Comparison of ENCODE assay signal across 8 cellular contexts in genomic region chr9:137551656-137552534, GRCh38. TPM values are rescaled to one million over a fixed set of nuclear protein-coding genes. Genes with fewer than 3 reads are reported as not detected.
A peak's percentile ranks its signal among the peaks of the same experiment; 100 is the strongest.
DNase-seq lines count a peak whose midpoint lies in the region; ATAC-seq and TF ChIP-seq lines count a peak whose summit lies in the region.

TSS of gene MRPL41 (plus strand) at chr9:137551879. CDS start at chr9:137552082, 203 bp downstream.

- peak; percentile 77 for ATAC-seq in HG02571 (IDR thresholded peaks at IDR 0.05; ENCODE audit: unreplicated experiment)
- ATAC-seq in T-cell (replicated peaks in 1 of 4): peak; percentile 84 to 92 (median 92)

- peak; percentile 82 for TF ChIP-seq POLR2A in transverse colon (IDR thresholded peaks at IDR 0.05)

- H3K27ac ChIP-seq in cardiac muscle cell: peak within 1 kb of the TSS; percentile 87
- H3K27ac ChIP-seq in transverse colon: peak within 1 kb of the TSS; percentile 95 to 98 (median 98)

- intact Hi-C loops in transverse colon (cut with DNase I; ENCODE audit: low total_unique reads): no loop called here

- peaks cover 23% of the 10 kb centered on the region for H3K4me1 ChIP-seq in adipocyte (ENCODE audit: control insufficient read depth, insufficient read depth, low read length)
- peaks cover 6% of the 10 kb centered on the region for H3K4me1 ChIP-seq in cardiac muscle cell (ENCODE audit: low read depth)
- H3K4me1 ChIP-seq in transverse colon: peaks cover 16 to 43% (median 25%) of the 10 kb centered on the region in 4 donors

- peak within 1 kb of the TSS; percentile 87 to 90 for H3K27ac Mint-ChIP-seq in T-cell

- H3K9me3 ChIP-seq in adipocyte (ENCODE audit: control insufficient read depth, low read length): no peaks in the 10 kb centered on the region
- no peaks in the 10 kb centered on the region for H3K9me3 ChIP-seq in cardiac muscle cell (ENCODE audit: low read depth)
- no peaks in the 10 kb centered on the region for H3K9me3 ChIP-seq in transverse colon

- H3K4me3 ChIP-seq in GM08714 (ENCODE audit: low read length): peak within 1 kb of the TSS; percentile 83
- H3K4me3 ChIP-seq in adipocyte (ENCODE audit: low read length): peak within 1 kb of the TSS; percentile 86
- H3K4me3 ChIP-seq in cardiac muscle cell: peak within 1 kb of the TSS; percentile 79
- H3K4me3 ChIP-seq in transverse colon: peak within 1 kb of the TSS; percentile 74 to 96 (median 86)

- 1% methylated on average over 22 of the region's 111 CpGs; no CpG with 5 or more reads in 1 of the 2 donors for WGBS in transverse colon (ENCODE audit: low coverage in 1 of 2), 2 donors

- no peak for TF ChIP-seq EP300 in transverse colon (IDR thresholded peaks at IDR 0.05; ENCODE audit: low read depth)

- in situ Hi-C loops in transverse colon (cut with MboI; ENCODE audit: low pct_ligation_motif_present in 1 of 4, low pct_unique_long_range_greater_than_20kb in 1 of 4, low sequenced_read_pairs in 3 of 4): no loop called here

- H3K4me3 Mint-ChIP-seq in T-cell: peak within 1 kb of the TSS; percentile 83 to 94 (median 86)

- no peaks in the 10 kb centered on the region for H3K27me3 ChIP-seq in adipocyte (replicated peaks; ENCODE audit: control insufficient read depth, insufficient read depth, low read length)
- H3K27me3 ChIP-seq in cardiac muscle cell: no peaks in the 10 kb centered on the region
- H3K27me3 ChIP-seq in transverse colon: no peaks in the 10 kb centered on the region

- peak within 1 kb of the TSS; percentile 87 for H3K9ac ChIP-seq in adipocyte (ENCODE audit: low read length)

- POLR2A ChIA-PET in T-cell (lab: Charles Lee): interaction anchor here in 1 of 2 donors (0.6 kb wide), 1 partner anchor 76 kb away, joined by 5 read pairs; no protein-coding TSS in a partner anchor

- H3K9me3 Mint-ChIP-seq in T-cell: no peaks in the 10 kb centered on the region

- H3K36me3 Mint-ChIP-seq in T-cell: peaks cover 14% of the 10 kb centered on the region

- TF ChIP-seq CTCF in cardiac muscle cell (IDR thresholded peaks at IDR 0.05; ENCODE audit: low read depth, low read length): no peak
- no peak for TF ChIP-seq CTCF in transverse colon (IDR thresholded peaks at IDR 0.05)

- CTCF ChIA-PET in T-cell (lab: Charles Lee): interaction anchor here (0.6 to 1.0 kb wide), 4 partner anchors 21 to 1121 kb away, joined by 3 to 4 read pairs (median 4); partner anchors contain the start of genes DPH7 (in 1 of the 2), EXD3 (in 1 of the 2) and NOXA1 (in 1 of the 2)

- no peaks in the 10 kb centered on the region for H3K27me3 Mint-ChIP-seq in T-cell

- H3K36me3 ChIP-seq in adipocyte (ENCODE audit: control insufficient read depth, insufficient read depth, low read length, severe bottlenecking): peaks cover 23% of the 10 kb centered on the region
- peaks cover 11% of the 10 kb centered on the region for H3K36me3 ChIP-seq in cardiac muscle cell
- no peaks in the 10 kb centered on the region for H3K36me3 ChIP-seq in transverse colon

- peaks cover 24 to 34% (median 27%) of the 10 kb centered on the region in 3 donors for H3K4me1 Mint-ChIP-seq in T-cell

- DNase-seq in NCI-H1105 treated with DMSO at 0.1 percent for 48 hours (lab: John Stamatoyannopoulos, UW): peak; percentile 88
- peak; percentile 75 to 91 (median 84) for DNase-seq in T-cell
- DNase-seq in adipocyte (ENCODE audit: low read depth): peak; percentile 97
- peak; percentile 92 to 95 for DNase-seq in cardiac muscle cell (ENCODE audit: low read depth in 1 of 2, low spot score in 1 of 2)
- DNase-seq in pons (ENCODE audit: low spot score): peak; percentile 84
- DNase-seq in transverse colon: peak; percentile 95

RNA-seq across cellular contexts. Expression of gene MRPL41, which starts in this region (rescaled TPM):
- total RNA-seq in T-cell (100 to 1,000 TPM in 2 of 5 donors, 10 to 100 TPM in 3; 33.0 to 158 (median 85.4) TPM), cardiac muscle cell (70.2 and 98.6 TPM in 2 replicates), transverse colon (100 to 1,000 TPM; 109 to 144 (median 119) TPM)
- polyA plus RNA-seq in cardiac muscle cell: 93.1 and 111 TPM in 2 replicates

Comparison
In these comparisons a context has a peak if more than half of its experiments do, and no peak if none do; other contexts are left out.
1. Peak in every context shown above with its lines: DNase-seq, ATAC-seq, H3K4me3 ChIP-seq and H3K27ac ChIP-seq.